1 cellular context compared by ENCODE assay signal in genomic region chr16:21703589-21704174, GRCh38.
TF ChIP-seq lines count a peak whose summit lies in the region.

No MANE protein-coding gene starts in this region.

TF ChIP-seq in SK-N-SH, 30 proteins besides CTCF, POLR2A, EP300 and RAD21 (continued from another document):
- TF ChIP-seq ZBTB33 (IDR thresholded peaks at IDR 0.05; ENCODE audit: borderline replicate concordance, low read depth) (no peak), ELF1 (IDR thresholded peaks at IDR 0.05) (no peak)
TF ChIP-seq in SK-N-SH: peak in this region for 0.
